28 cellular contexts compared by ENCODE assay signal in genomic region chr9:134481762-134482161, GRCh38.
"Had no signal": no experiment of that assay in that cellular context is flagged by ENCODE, and none has a peak within 500 bp of the region (broad histone marks: within the 10 kb centered on the region; RNA-seq: fewer than 3 reads in every experiment).

No MANE protein-coding gene starts in this region.

- DNase-seq: activated B cell treated with CpG ODN at 0.5 μM for 24 hours; activated CD4-positive, alpha-beta memory T cell treated with anti-CD3 and anti-CD28 coated beads, Interleukin-2, amount 10 ng/mL, durations not matched to agents 7 days and 5 days; activated CD4-positive, alpha-beta T cell treated with anti-CD3 and anti-CD28 coated beads for 36 hours; activated CD4-positive, alpha-beta T cell treated with anti-CD3 and anti-CD28 coated beads, Interleukin-2, amount 10 ng/mL, durations not matched to agents 7 days and 5 days; activated CD4-positive, alpha-beta T cell treated with anti-CD3 and anti-CD28 coated beads, Interleukin-2, amount 50 U/mL, for 4 hours; activated CD4-positive, CD25-positive, alpha-beta regulatory T cell treated with anti-CD3 and anti-CD28 coated beads, Interleukin-2, amount 50 U/mL, for 72 hours; activated effector memory CD4-positive, alpha-beta T cell treated with Interleukin-2 at 50 U/mL for 16 hours; activated gamma-delta T cell treated with Interleukin-2 at 50 U/mL for 16 hours; activated naive CD4-positive, alpha-beta T cell treated with anti-CD3 and anti-CD28 coated beads, Interleukin-2, amount 50 U/mL, for 16 hours; activated naive CD4-positive, alpha-beta T cell treated with Interleukin-2 at 50 U/mL for 16 hours; activated T-cell treated with anti-CD3 and anti-CD28 coated beads, Interleukin-2, amount 50 U/mL, for 4 hours; amniotic stem cell; anterior cingulate cortex; brain microvascular endothelial cell; caudate nucleus; cortex of kidney; dermis blood vessel endothelial cell; effector CD4-positive, alpha-beta T cell; effector memory CD8-positive, alpha-beta T cell; erythroblast; foreskin keratinocyte; gastrocnemius medialis; T-helper 1 cell; T-helper 17 cell; T1000; WERI-Rb-1 had no signal

- H3K36me3 ChIP-seq: brain microvascular endothelial cell, esophagus muscularis mucosa, gastrocnemius medialis, WERI-Rb-1 had no signal

- H3K4me3 ChIP-seq: esophagus muscularis mucosa, gastrocnemius medialis had no signal

- H3K27ac ChIP-seq: brain microvascular endothelial cell, esophagus muscularis mucosa, foreskin keratinocyte, gastrocnemius medialis, WERI-Rb-1 had no signal

- H3K27me3 ChIP-seq: brain microvascular endothelial cell, esophagus muscularis mucosa, foreskin keratinocyte, gastrocnemius medialis had no signal

- ATAC-seq: activated CD4-positive, alpha-beta T cell treated with anti-CD3 and anti-CD28 coated beads for 36 hours; activated T-cell treated with anti-CD3 and anti-CD28 coated beads, Interleukin-2, amount 50 U/mL, for 4 hours; activated T-helper 17 cell treated with anti-CD3 and anti-CD28 coated beads, Interleukin-2, amount 50 U/mL, for 72 hours; effector memory CD8-positive, alpha-beta T cell; foreskin keratinocyte; gastrocnemius medialis; T-helper 17 cell had no signal

- H3K4me1 ChIP-seq: foreskin keratinocyte had no signal

- H3K9me3 ChIP-seq: esophagus muscularis mucosa, gastrocnemius medialis had no signal
